In genomic region chr5:151661096-151661495, GRCh38 we compare ENCODE assay signal across 23 cellular contexts. TPM values are rescaled to one million over a fixed set of nuclear protein-coding genes. Genes with fewer than 3 reads are reported as not detected.
DNase-seq lines count a peak whose midpoint lies in the region; ATAC-seq, FAIRE-seq and TF ChIP-seq lines count a peak whose summit lies in the region.
"Had no signal": no experiment of that assay in that cellular context is flagged by ENCODE, and none has a peak within 500 bp of the region (broad histone marks: within the 10 kb centered on the region; RNA-seq: fewer than 3 reads in every experiment).

No MANE protein-coding gene starts in this region.

- peak overlapping the region in 3 of 5 experiments; percentile 32 to 82 (median 51) for H3K27ac Mint-ChIP-seq in brain
- H3K27ac Mint-ChIP-seq: activated naive CD8-positive, alpha-beta T cell treated with anti-CD3 and anti-CD28 coated beads, Interleukin-2, amount 50 U/mL, for 24 hours; immature natural killer cell; progenitor cell of endocrine pancreas had no signal

- no peak overlapping the region for H3K18ac ChIP-seq in IMR-90 (ENCODE audit: low read depth, low read length)

- WGBS in IMR-90 (ENCODE audit: extremely low coverage in 2 of 2, insufficient read length in 1 of 2), 2 experiments, result 100% methylated on average over 2 of the region's 6 CpGs; no CpG with 5 or more reads in 1 of the 2 experiments
- 78% methylated on average over 6 of the region's 6 CpGs for WGBS in prostate gland

- no peak overlapping the region for H3K4me2 ChIP-seq in IMR-90 (ENCODE audit: low read depth, low read length)
- H3K4me2 ChIP-seq: KMS-11 had no signal

- DNase-seq in IMR-90 (no peak), lower lobe of right lung (no peak), hepatic stellate cell (ENCODE audit: low spot score) (no peak), GM12892 (ENCODE audit: insufficient read length) (no peak), prostate gland (ENCODE audit: low spot score) (no peak)
- DNase-seq in effector memory CD4-positive, alpha-beta T cell, result no peak
- DNase-seq: activated CD4-positive, alpha-beta T cell treated with anti-CD3 and anti-CD28 coated beads for 1 hour; activated naive CD8-positive, alpha-beta T cell treated with anti-CD3 and anti-CD28 coated beads, Interleukin-2, amount 50 U/mL, for 24 hours; AML-193; Caco-2; immature natural killer cell; naive thymus-derived CD8-positive, alpha-beta T cell; NCI-H1092 treated with DMSO at 0.1 percent for 48 hours; NCI-H2081 treated with DMSO at 0.1 percent for 48 hours; testis had no signal

- H2BK120ac ChIP-seq in IMR-90 (ENCODE audit: low read depth, low read length), result 0 out of 2 replicates have a peak overlapping the region, but pooled peaks have one; percentile 1

- POLR2A ChIA-PET in IMR-90 (lab: Charles Lee; ENCODE audit: unreplicated experiment), result interaction anchor here (0.6 to 1.7 kb wide), 9 partner anchors 17 to 110 kb away, joined by 3 to 11 read pairs (median 5); partner anchors contain the start of gene SPARC

- no peak overlapping the region for H4K91ac ChIP-seq in IMR-90 (ENCODE audit: insufficient read depth, low read depth, low read length)

- H3K4me1 ChIP-seq in IMR-90 (ENCODE audit: control insufficient read depth, insufficient read depth, low read length) (peaks cover 33% of the 10 kb centered on the region), lower lobe of right lung (peaks cover 46% of the 10 kb centered on the region), subcutaneous abdominal adipose tissue (ENCODE audit: control insufficient read depth in 5 of 5, insufficient read depth in 5 of 5, low read length in 5 of 5) (peaks cover 25 to 56% (median 48%) of the 10 kb centered on the region in 5 donors), prostate gland (replicated peaks) (peaks cover 3% of the 10 kb centered on the region)
- peaks cover 5% of the 10 kb centered on the region for H3K4me1 ChIP-seq in effector memory CD4-positive, alpha-beta T cell (ENCODE audit: control insufficient read depth, insufficient read depth, low read length, poor library complexity, severe bottlenecking)

- H3K9ac ChIP-seq in IMR-90 (ENCODE audit: low read depth, low read length), result peak overlapping the region; percentile 46
- H3K9ac ChIP-seq in subcutaneous abdominal adipose tissue (ENCODE audit: low read length in 5 of 5), result no peak overlapping the region
- H3K9ac ChIP-seq: KMS-11 had no signal

- no peak for TF ChIP-seq CTCF in IMR-90 (conservative IDR thresholded peaks at IDR 0.05; ENCODE audit: low read depth, low read length)
- TF ChIP-seq CTCF in brain (conservative IDR thresholded peaks at IDR 0.05), result no peak
- TF ChIP-seq CTCF in lower lobe of right lung (IDR thresholded peaks at IDR 0.05), result no peak
- no peak for TF ChIP-seq CTCF in prostate gland (IDR thresholded peaks at IDR 0.05)

- peak overlapping the region; percentile 53; the same call in 1 of the 2 replicates for H3K23ac ChIP-seq in IMR-90 (ENCODE audit: low read depth, low read length)

- peak overlapping the region; percentile 85 for H2BK5ac ChIP-seq in IMR-90 (ENCODE audit: low read depth, low read length, poor library complexity, severe bottlenecking)

- H3K9me3 ChIP-seq in IMR-90 (ENCODE audit: control insufficient read depth, insufficient read depth, low read length), result no peaks in the 10 kb centered on the region
- no peaks in the 10 kb centered on the region for H3K9me3 ChIP-seq in lower lobe of right lung
- no peaks in the 10 kb centered on the region for H3K9me3 ChIP-seq in subcutaneous abdominal adipose tissue (ENCODE audit: control insufficient read depth in 5 of 5, low read length in 5 of 5)
- H3K9me3 ChIP-seq in effector memory CD4-positive, alpha-beta T cell (ENCODE audit: control insufficient read depth, low read length), result no peaks in the 10 kb centered on the region
- no peaks in the 10 kb centered on the region for H3K9me3 ChIP-seq in prostate gland
- H3K9me3 ChIP-seq: Caco-2, testis had no signal

- H2AK5ac ChIP-seq in IMR-90 (ENCODE audit: low read depth, low read length), result peak overlapping the region; percentile 81; the same call in 1 of the 2 replicates

- intact Hi-C loops in IMR-90 (cut with micrococcal nuclease) (no loop called here), lower lobe of right lung (cut with DNase I) (no loop called here), prostate gland (cut with DNase I) (no loop called here)

- CTCF ChIA-PET in IMR-90 (lab: Yijun Ruan, JAX), result interaction anchor here (0.8 to 3.5 kb wide), 7 partner anchors 9 to 87 kb away, joined by 3 to 21 read pairs (median 4); no protein-coding TSS in a partner anchor

- H3K56ac ChIP-seq in IMR-90 (ENCODE audit: extremely low read depth, insufficient read depth, low read length), result no peak overlapping the region

- peaks cover 25% of the 10 kb centered on the region for H3K4me1 Mint-ChIP-seq in brain

- H3K4ac ChIP-seq in IMR-90 (ENCODE audit: low read depth, low read length), result peak overlapping the region; percentile 72; the same call in 1 of the 2 replicates

- H3K4me3 ChIP-seq in IMR-90 (ENCODE audit: insufficient read depth, low read depth, low read length), result no peak overlapping the region
- H3K4me3 ChIP-seq in lower lobe of right lung, result no peak overlapping the region
- no peak overlapping the region for H3K4me3 ChIP-seq in subcutaneous abdominal adipose tissue (ENCODE audit: low read depth in 1 of 5, low read length in 5 of 5)
- H3K4me3 ChIP-seq in effector memory CD4-positive, alpha-beta T cell (ENCODE audit: insufficient read depth, low read depth, low read length, poor library complexity, severe bottlenecking), result no peak overlapping the region
- no peak overlapping the region for H3K4me3 ChIP-seq in prostate gland
- H3K4me3 ChIP-seq: cardiac muscle cell, testis had no signal

- in situ Hi-C loops in IMR-90 (cut with MboI; ENCODE audit: low sequenced_read_pairs), result loop anchor here (5.0 kb wide), 1 partner anchor 81 kb away; no protein-coding TSS in a partner anchor

- TF ChIP-seq RAD21 in IMR-90 (IDR thresholded peaks at IDR 0.05; ENCODE audit: low read length), result no peak

- H3K27me3 ChIP-seq in IMR-90 (ENCODE audit: control insufficient read depth, insufficient read depth, low read length) (no peaks in the 10 kb centered on the region), lower lobe of right lung (ENCODE audit: low read depth) (no peaks in the 10 kb centered on the region), subcutaneous abdominal adipose tissue (ENCODE audit: control insufficient read depth in 5 of 5, insufficient read depth in 4 of 5, low read length in 5 of 5) (no peaks in the 10 kb centered on the region), prostate gland (replicated peaks; ENCODE audit: insufficient read depth) (no peaks in the 10 kb centered on the region)
- no peaks in the 10 kb centered on the region for H3K27me3 ChIP-seq in effector memory CD4-positive, alpha-beta T cell (replicated peaks; ENCODE audit: control insufficient read depth, insufficient read depth, low read length, poor library complexity, severe bottlenecking)
- H3K27me3 ChIP-seq: cardiac muscle cell, testis had no signal

- peaks cover 14 to 38% of the 10 kb centered on the region in 2 experiments for H3K79me1 ChIP-seq in IMR-90 (ENCODE audit: low read depth in 1 of 2, low read length in 2 of 2)

- no peak overlapping the region for H2AFZ ChIP-seq in IMR-90 (replicated peaks; ENCODE audit: low read length, poor library complexity)

- H3K27ac ChIP-seq in IMR-90 (ENCODE audit: insufficient read depth, low read length), result peak overlapping the region; percentile 75
- H3K27ac ChIP-seq in lower lobe of right lung, result peak overlapping the region; percentile 54
- peak overlapping the region; percentile 52 for H3K27ac ChIP-seq in subcutaneous abdominal adipose tissue (ENCODE audit: low read depth, low read length)
- no peak overlapping the region for H3K27ac ChIP-seq in effector memory CD4-positive, alpha-beta T cell (ENCODE audit: insufficient read depth, low read length, poor library complexity, severe bottlenecking)
- H3K27ac ChIP-seq in prostate gland, result peak overlapping the region in 1 of 2 donors; percentile 1
- H3K27ac ChIP-seq: cardiac muscle cell, KMS-11 had no signal

- peaks cover 11% of the 10 kb centered on the region; the same call in 1 of the 2 replicates for H3K9me1 ChIP-seq in IMR-90 (ENCODE audit: insufficient read depth, low read length)

- peak overlapping the region; percentile 12 to 67; a peak in 2 of 4 replicates for H4K8ac ChIP-seq in IMR-90 (ENCODE audit: low read depth in 2 of 2, low read length in 2 of 2)

- H3K36me3 ChIP-seq in IMR-90 (ENCODE audit: control insufficient read depth, insufficient read depth, low read length) (peaks cover 44% of the 10 kb centered on the region), lower lobe of right lung (peaks cover 46% of the 10 kb centered on the region), subcutaneous abdominal adipose tissue (ENCODE audit: control insufficient read depth in 5 of 5, insufficient read depth in 5 of 5, low read length in 5 of 5) (peaks cover 23 to 47% (median 46%) of the 10 kb centered on the region in 5 donors), prostate gland (peaks cover 0 to 8% of the 10 kb centered on the region in 2 donors)
- H3K36me3 ChIP-seq in effector memory CD4-positive, alpha-beta T cell (ENCODE audit: control insufficient read depth, insufficient read depth, low read length), result no peaks in the 10 kb centered on the region

- BruUV-seq in IMR-90 (replicated peaks; lab: Mats Ljungman, UMichigan), result no TSS peak

- no peak overlapping the region for H3K4me3 Mint-ChIP-seq in brain
- H3K4me3 Mint-ChIP-seq: activated naive CD8-positive, alpha-beta T cell treated with anti-CD3 and anti-CD28 coated beads, Interleukin-2, amount 50 U/mL, for 24 hours; immature natural killer cell; naive thymus-derived CD8-positive, alpha-beta T cell had no signal

- H2BK20ac ChIP-seq in IMR-90 (ENCODE audit: low read depth, low read length), result 0 out of 2 replicates have a peak overlapping the region, but pooled peaks have one; percentile 17

- peaks cover 20% of the 10 kb centered on the region for H3K36me3 Mint-ChIP-seq in brain
- H3K36me3 Mint-ChIP-seq: immature natural killer cell; naive thymus-derived CD8-positive, alpha-beta T cell had no signal

- ATAC-seq in IMR-90 (ENCODE audit: low read depth) (peak; percentile 3; the same call in 1 of the 2 replicates), lower lobe of right lung (no peak)
- ATAC-seq: activated naive CD8-positive, alpha-beta T cell treated with anti-CD3 and anti-CD28 coated beads, Interleukin-2, amount 50 U/mL, for 24 hours; naive thymus-derived CD8-positive, alpha-beta T cell had no signal

- no peak for TF ChIP-seq POLR2A in IMR-90 (IDR thresholded peaks at IDR 0.05; ENCODE audit: low read depth, low read length)
- no peak for TF ChIP-seq POLR2A in GM12892 (IDR thresholded peaks at IDR 0.05; ENCODE audit: low read depth, low read length)
- no peak for TF ChIP-seq POLR2A in prostate gland (IDR thresholded peaks at IDR 0.05)

- dilution Hi-C loops in IMR-90 (cut with HindIII; ENCODE audit: low sequenced_read_pairs, unreplicated experiment), result no loop called here

- peak overlapping the region; percentile 37; the same call in 1 of the 3 replicates for H2BK15ac ChIP-seq in IMR-90 (ENCODE audit: low read depth, low read length)

- H3K27me3 Mint-ChIP-seq in brain, result no peaks in the 10 kb centered on the region

- H2AK9ac ChIP-seq in IMR-90 (replicated peaks; ENCODE audit: low read depth, low read length, poor library complexity), result peak overlapping the region; percentile 10

- H4K20me1 ChIP-seq in IMR-90 (ENCODE audit: insufficient read depth, low read length), result peaks cover 48% of the 10 kb centered on the region

- H3K9me3 Mint-ChIP-seq in brain, result no peaks in the 10 kb centered on the region
- H3K9me3 Mint-ChIP-seq: activated naive CD8-positive, alpha-beta T cell treated with anti-CD3 and anti-CD28 coated beads, Interleukin-2, amount 50 U/mL, for 24 hours; immature natural killer cell; naive thymus-derived CD8-positive, alpha-beta T cell had no signal

- H3K14ac ChIP-seq in IMR-90 (replicated peaks; ENCODE audit: low read depth, low read length), result peak overlapping the region; percentile 35

- H4K5ac ChIP-seq in IMR-90 (ENCODE audit: low read depth, low read length), result no peak overlapping the region

- FAIRE-seq in GM12892 (lab: Jason Lieb, UNC), result no peak
- FAIRE-seq: GM18507, RCC 7860 had no signal

RNA-seq across cellular contexts. Expression of gene SPARC, which starts 25.6 kb away (rescaled TPM):
- total RNA-seq in IMR-90 (2012; rRNA removed), result 1,186 and 1,450 TPM in 2 replicates
- 4,692 and 5,281 TPM in 2 replicates for polyA plus RNA-seq in IMR-90 (2012; rRNA removed)
- 1,755 and 1,772 TPM in 2 replicates for polyA plus RNA-seq in IMR-90 (2012; cell fraction: cytosol; rRNA removed)
- 949 and 1,641 TPM in 2 replicates for polyA plus RNA-seq in IMR-90 (2012; cell fraction: nucleus; rRNA removed; ENCODE audit: low replicate concordance)
- 920 TPM for polyA plus RNA-seq in brain (ENCODE audit: insufficient read depth, low read depth, low replicate concordance)
- 904 TPM for total RNA-seq in lower lobe of right lung
- polyA plus RNA-seq in GM12892 (2012; ENCODE audit: missing spikeins), result 24.0 TPM
- 1,000 to 10,000 TPM in 1 of 2 donors, 100 to 1,000 TPM in 1; 101 to 2,249 TPM for total RNA-seq in prostate gland
- total RNA-seq: HT-29; naive thymus-derived CD8-positive, alpha-beta T cell had no signal
- polyA plus RNA-seq: naive thymus-derived CD8-positive, alpha-beta T cell had no signal
